In the genomic region with DNA sequence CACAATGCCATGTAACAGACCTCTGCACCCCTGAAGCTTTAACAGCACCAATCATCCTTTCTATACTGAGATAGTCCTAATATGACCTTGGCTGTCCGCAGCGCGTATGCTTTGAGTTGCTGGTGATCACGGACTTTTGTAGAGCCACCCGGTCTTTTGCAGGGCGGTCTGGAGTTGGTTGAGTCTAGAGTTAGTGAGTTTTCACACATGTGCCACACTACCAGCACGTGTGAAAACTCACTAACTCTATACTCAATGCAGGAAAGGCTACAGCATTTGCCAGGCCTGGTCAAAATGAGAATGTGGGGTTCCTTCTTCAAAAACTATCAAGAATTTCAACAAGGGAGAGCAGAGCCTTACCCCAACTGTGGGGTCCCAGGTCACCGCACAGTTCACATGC, we compare ENCODE assay signal across 24 cellular contexts. TPM values are rescaled to one million over a fixed set of nuclear protein-coding genes. Genes with fewer than 3 reads are reported as not detected.
DNase-seq lines count a peak whose midpoint lies in the region; ATAC-seq, FAIRE-seq and TF ChIP-seq lines count a peak whose summit lies in the region.
"Had no signal": no experiment of that assay in that cellular context is flagged by ENCODE, and none has a peak within 500 bp of the region (broad histone marks: within the 10 kb centered on the region; RNA-seq: fewer than 3 reads in every experiment).

No MANE protein-coding gene starts in this region.

- H3K27ac ChIP-seq in IMR-90 (ENCODE audit: insufficient read depth, low read length) (no peak overlapping the region), neuronal stem cell (replicated peaks; ENCODE audit: low read length) (no peak overlapping the region)
- H3K27ac ChIP-seq: BLaER1, C4-2B had no signal

- no peak overlapping the region for H2BK120ac ChIP-seq in IMR-90 (ENCODE audit: low read depth, low read length)
- no peak overlapping the region for H2BK120ac ChIP-seq in neuronal stem cell (ENCODE audit: low read depth, low read length)

- H3K27me3 Mint-ChIP-seq in T-helper 17 cell (no peaks in the 10 kb centered on the region), immature natural killer cell (ENCODE audit: low read depth in 3 of 3) (peaks cover 5 to 19% (median 9%) of the 10 kb centered on the region in 3 donors)
- H3K27me3 Mint-ChIP-seq: B cell; CD4-positive, alpha-beta T cell had no signal

- no peak overlapping the region for H2AK9ac ChIP-seq in IMR-90 (replicated peaks; ENCODE audit: low read depth, low read length, poor library complexity)

- H2BK5ac ChIP-seq in IMR-90 (ENCODE audit: low read depth, low read length, poor library complexity, severe bottlenecking) (no peak overlapping the region), neuronal stem cell (ENCODE audit: low read length) (no peak overlapping the region)

- FAIRE-seq in H54 (lab: Jason Lieb, UNC): no peak
- FAIRE-seq: D721Med, GM12878, GM19239, H1 had no signal

- no peak overlapping the region for H3K9ac ChIP-seq in IMR-90 (ENCODE audit: low read depth, low read length)
- no peak overlapping the region for H3K9ac ChIP-seq in neuronal stem cell (ENCODE audit: low read depth, low read length, poor library complexity)
- H3K9ac ChIP-seq: BLaER1 had no signal

- ATAC-seq in IMR-90 (ENCODE audit: low read depth): no peak
- ATAC-seq in T-helper 17 cell: no peak
- ATAC-seq in HG03108 (IDR thresholded peaks at IDR 0.05; ENCODE audit: unreplicated experiment): no peak
- ATAC-seq: GM12878, HCT116 had no signal

- no peak overlapping the region for H2AFZ ChIP-seq in IMR-90 (replicated peaks; ENCODE audit: low read length, poor library complexity)
- no peak overlapping the region for H2AFZ ChIP-seq in neuronal stem cell (ENCODE audit: low read length)
- H2AFZ ChIP-seq: GM23248 had no signal

- H3K4me1 ChIP-seq in IMR-90 (ENCODE audit: control insufficient read depth, insufficient read depth, low read length): peaks cover 12% of the 10 kb centered on the region
- peaks cover 4 to 21% of the 10 kb centered on the region in 2 donors for H3K4me1 ChIP-seq in neuronal stem cell (ENCODE audit: control insufficient read depth in 2 of 2, insufficient read depth in 1 of 2, low read depth in 1 of 2, low read length in 2 of 2)
- H3K4me1 ChIP-seq: BLaER1 had no signal

- H3K36me3 ChIP-seq in IMR-90 (ENCODE audit: control insufficient read depth, insufficient read depth, low read length) (peaks cover 7% of the 10 kb centered on the region; the same call in 1 of the 2 replicates), neuronal stem cell (replicated peaks in 1 of 2; ENCODE audit: control insufficient read depth in 2 of 2, insufficient read depth in 2 of 2, low read length in 2 of 2) (peaks cover 17 to 76% of the 10 kb centered on the region in 2 donors)

- H4K5ac ChIP-seq in IMR-90 (ENCODE audit: low read depth, low read length): 0 out of 2 replicates have a peak overlapping the region, but pooled peaks have one; percentile 22

- H3K23ac ChIP-seq in IMR-90 (ENCODE audit: low read depth, low read length): no peak overlapping the region
- H3K23ac ChIP-seq in neuronal stem cell (ENCODE audit: low read depth, low read length, poor library complexity): no peak overlapping the region

- no peaks in the 10 kb centered on the region for H3K9me3 Mint-ChIP-seq in immature natural killer cell
- H3K9me3 Mint-ChIP-seq: CD4-positive, alpha-beta T cell; CD8-positive, alpha-beta memory T cell; H9 had no signal

- no peak for TF ChIP-seq CTCF in IMR-90 (conservative IDR thresholded peaks at IDR 0.05; ENCODE audit: low read depth, low read length)

- no TSS peak for BruUV-seq in IMR-90 (replicated peaks; lab: Mats Ljungman, UMichigan)

- in situ Hi-C loops in IMR-90 (cut with MboI; ENCODE audit: low sequenced_read_pairs): loop anchor here (25.0 kb wide), 1 partner anchor 272 kb away; the partner anchor contains the start of gene MAP3K4

- H3K18ac ChIP-seq in IMR-90 (ENCODE audit: low read depth, low read length): no peak overlapping the region
- peak overlapping the region; percentile 68 for H3K18ac ChIP-seq in neuronal stem cell (ENCODE audit: low read length)

- intact Hi-C loops in IMR-90 (cut with micrococcal nuclease): no loop called here

- H3K9me1 ChIP-seq in IMR-90 (ENCODE audit: insufficient read depth, low read length): peaks cover 15% of the 10 kb centered on the region; the same call in 1 of the 2 replicates

- DNase-seq in IMR-90 (no peak), T-helper 17 cell (no peak), immature natural killer cell (peak; percentile 29 to 41 (median 31)), neuronal stem cell (ENCODE audit: low spot score) (no peak), H54 (ENCODE audit: insufficient read length, low spot score) (no peak), CD1c-positive myeloid dendritic cell (ENCODE audit: extremely low spot score) (no peak)
- no peak for DNase-seq in effector CD4-positive, alpha-beta T cell
- DNase-seq: CD4-positive, alpha-beta T cell; CD8-positive, alpha-beta memory T cell; DMS 273 treated with DMSO at 0.1 percent for 48 hours; DMS79; EL; GDM1; GM23248; H9 had no signal

- POLR2A ChIA-PET in IMR-90 (lab: Charles Lee; ENCODE audit: unreplicated experiment): no interaction called here

- H3K27me3 ChIP-seq in IMR-90 (ENCODE audit: control insufficient read depth, insufficient read depth, low read length) (no peaks in the 10 kb centered on the region), neuronal stem cell (ENCODE audit: control insufficient read depth in 3 of 3, insufficient read depth in 3 of 3, low read depth in 1 of 3, low read length in 3 of 3) (no peaks in the 10 kb centered on the region)
- H3K27me3 ChIP-seq: BLaER1 had no signal

- H3K4me2 ChIP-seq in IMR-90 (ENCODE audit: low read depth, low read length) (no peak overlapping the region), neuronal stem cell (ENCODE audit: insufficient read depth, low read length, poor library complexity, severe bottlenecking) (no peak overlapping the region)
- H3K4me2 ChIP-seq: BLaER1 had no signal

- CTCF ChIA-PET in IMR-90 (lab: Yijun Ruan, JAX): interaction anchor here (0.7 kb wide), 1 partner anchor 232 kb away, joined by 5 read pairs; no protein-coding TSS in a partner anchor

- H3K79me1 ChIP-seq in IMR-90 (ENCODE audit: low read depth in 1 of 2, low read length in 2 of 2) (peaks cover 10 to 38% of the 10 kb centered on the region in 2 experiments; a peak in 3 of 4 replicates), neuronal stem cell (ENCODE audit: low read depth, low read length) (peaks cover 3% of the 10 kb centered on the region)

- TF ChIP-seq RAD21 in IMR-90 (IDR thresholded peaks at IDR 0.05; ENCODE audit: low read length): no peak

- no peaks in the 10 kb centered on the region for H4K20me1 ChIP-seq in IMR-90 (ENCODE audit: insufficient read depth, low read length)

- H2BK12ac ChIP-seq in neuronal stem cell (ENCODE audit: low read length): no peak overlapping the region

- no peak overlapping the region for H3K56ac ChIP-seq in IMR-90 (ENCODE audit: extremely low read depth, insufficient read depth, low read length)

- dilution Hi-C loops in IMR-90 (cut with HindIII; ENCODE audit: low sequenced_read_pairs, unreplicated experiment): no loop called here

- H3K4me1 Mint-ChIP-seq in T-helper 17 cell (peaks cover 21% of the 10 kb centered on the region), immature natural killer cell (peaks cover 48 to 70% of the 10 kb centered on the region in 2 donors)
- H3K4me1 Mint-ChIP-seq: B cell had no signal

- H4K8ac ChIP-seq in IMR-90 (ENCODE audit: low read depth in 2 of 2, low read length in 2 of 2): no peak overlapping the region
- H4K8ac ChIP-seq in neuronal stem cell (ENCODE audit: low read depth, low read length): no peak overlapping the region

- H3K9me3 ChIP-seq in IMR-90 (ENCODE audit: control insufficient read depth, insufficient read depth, low read length): no peaks in the 10 kb centered on the region
- no peaks in the 10 kb centered on the region for H3K9me3 ChIP-seq in T-helper 17 cell (ENCODE audit: control insufficient read depth, low read length, poor library complexity, severe bottlenecking)
- H3K9me3 ChIP-seq in neuronal stem cell (replicated peaks in 1 of 2; ENCODE audit: control insufficient read depth in 2 of 2, insufficient read depth in 1 of 2, low read depth in 1 of 2, low read length in 2 of 2): no peaks in the 10 kb centered on the region
- H3K9me3 ChIP-seq: BLaER1 had no signal

- H2AK5ac ChIP-seq in IMR-90 (ENCODE audit: low read depth, low read length) (no peak overlapping the region; the same call in 1 of the 2 replicates), neuronal stem cell (ENCODE audit: low read depth, low read length) (no peak overlapping the region)

- H3K4me3 ChIP-seq in IMR-90 (ENCODE audit: insufficient read depth, low read depth, low read length): no peak overlapping the region
- no peak overlapping the region for H3K4me3 ChIP-seq in neuronal stem cell (ENCODE audit: low read length in 2 of 2)
- H3K4me3 ChIP-seq: BLaER1, GM12878, GM23248 had no signal

- H2BK20ac ChIP-seq in IMR-90 (ENCODE audit: low read depth, low read length): no peak overlapping the region

- 0 out of 2 replicates have a peak overlapping the region, but pooled peaks have one; percentile 5 for H3K4ac ChIP-seq in IMR-90 (ENCODE audit: low read depth, low read length)
- no peak overlapping the region for H3K4ac ChIP-seq in neuronal stem cell (ENCODE audit: low read length)

- H3K14ac ChIP-seq in IMR-90 (replicated peaks; ENCODE audit: low read depth, low read length) (no peak overlapping the region), neuronal stem cell (ENCODE audit: low read length) (no peak overlapping the region)

- TF ChIP-seq POLR2A in IMR-90 (IDR thresholded peaks at IDR 0.05; ENCODE audit: low read depth, low read length) (no peak), H54 (IDR thresholded peaks at IDR 0.05; ENCODE audit: low read depth, low read length) (no peak)

- H3K36me3 Mint-ChIP-seq in T-helper 17 cell (ENCODE audit: low read depth) (peaks cover 6% of the 10 kb centered on the region), immature natural killer cell (peaks cover 29 to 51% (median 42%) of the 10 kb centered on the region in 3 donors)

- H3K27ac Mint-ChIP-seq in T-helper 17 cell (no peak overlapping the region), immature natural killer cell (peak overlapping the region; percentile 20 to 88 (median 71))
- H3K27ac Mint-ChIP-seq: B cell; CD4-positive, alpha-beta T cell had no signal

- H2BK15ac ChIP-seq in IMR-90 (ENCODE audit: low read depth, low read length): no peak overlapping the region
- no peak overlapping the region for H2BK15ac ChIP-seq in neuronal stem cell (ENCODE audit: low read length)

- H4K91ac ChIP-seq in IMR-90 (ENCODE audit: insufficient read depth, low read depth, low read length): no peak overlapping the region
- no peak overlapping the region for H4K91ac ChIP-seq in neuronal stem cell (ENCODE audit: low read depth, low read length, poor library complexity)

- no CpG with 5 or more reads among the region's 8 CpGs for WGBS in IMR-90 (ENCODE audit: extremely low coverage in 2 of 2, insufficient read length in 1 of 2), 2 experiments
- no CpG with 5 or more reads among the region's 8 CpGs for WGBS in neuronal stem cell (ENCODE audit: extremely low coverage in 2 of 2, insufficient read length in 2 of 2, insufficient replicate concordance in 1 of 2), 2 donors

- peak overlapping the region; percentile 12 for H3K4me3 Mint-ChIP-seq in T-helper 17 cell
- peak overlapping the region; percentile 36 to 72 (median 64) for H3K4me3 Mint-ChIP-seq in immature natural killer cell
- H3K4me3 Mint-ChIP-seq: B cell; CD4-positive, alpha-beta T cell; CD8-positive, alpha-beta memory T cell; H9 had no signal

RNA-seq across cellular contexts. Expression of gene AGPAT4, which starts 14.6 kb away (rescaled TPM):
- total RNA-seq in IMR-90 (2012; rRNA removed): 3.6 and 3.8 TPM in 2 replicates
- polyA plus RNA-seq in IMR-90 (2012; rRNA removed): 3.6 and 3.8 TPM in 2 replicates
- polyA plus RNA-seq in IMR-90 (2012; cell fraction: cytosol; rRNA removed): 1.5 and 2.0 TPM in 2 replicates
- 6.2 and 14.0 TPM in 2 replicates for polyA plus RNA-seq in IMR-90 (2012; cell fraction: nucleus; rRNA removed; ENCODE audit: low replicate concordance)
- 10 to 100 TPM; 15.9 to 19.2 TPM for total RNA-seq in T-helper 17 cell
- polyA plus RNA-seq in immature natural killer cell: 10 to 100 TPM; 14.4 to 16.6 (median 14.8) TPM
- 39.5 TPM for polyA plus RNA-seq in neuronal stem cell (2013, experiment 1 of 2)
- 38.9 TPM for polyA plus RNA-seq in neuronal stem cell (2013, experiment 2 of 2)

Comparison
In these comparisons a context has a peak if more than half of its experiments do, and no peak if none do; other contexts are left out.
1. DNase-seq: peak in immature natural killer cell (3 of 3); none in IMR-90 (single experiment), T-helper 17 cell (0 of 3), neuronal stem cell (single experiment), H54 (single experiment), effector CD4-positive, alpha-beta T cell (single experiment) and CD1c-positive myeloid dendritic cell (single experiment).